11 cellular contexts compared by ENCODE assay signal in genomic region chr1:161487483-161487827, GRCh38. TPM values are rescaled to one million over a fixed set of nuclear protein-coding genes. Genes with fewer than 3 reads are reported as not detected.
DNase-seq lines count a peak whose midpoint lies in the region; ATAC-seq, FAIRE-seq and TF ChIP-seq lines count a peak whose summit lies in the region.
"Had no signal": no experiment of that assay in that cellular context is flagged by ENCODE, and none has a peak within 500 bp of the region (broad histone marks: within the 10 kb centered on the region; RNA-seq: fewer than 3 reads in every experiment).

No MANE protein-coding gene starts in this region.

- intact Hi-C loops in Panc1 (cut with micrococcal nuclease; ENCODE audit: unreplicated experiment) = loop anchor here (10.0 kb wide), 1 partner anchor 257 kb away; the partner anchor contains the start of gene DUSP12
- intact Hi-C loops in esophagus muscularis mucosa (cut with DNase I) = loop anchor here (10.0 kb wide), 1 partner anchor 257 kb away; the partner anchor contains the start of gene DUSP12
- intact Hi-C loops in pancreas (cut with DNase I) = loop anchor here in 1 of 3 donors (10.0 kb wide), 1 partner anchor 247 kb away; no protein-coding TSS in a partner anchor

- H3K4me1 Mint-ChIP-seq in activated naive CD8-positive, alpha-beta T cell treated with anti-CD3 and anti-CD28 coated beads, Interleukin-2, amount 50 U/mL, for 24 hours = peaks cover 11% of the 10 kb centered on the region
- H3K4me1 Mint-ChIP-seq: nephron had no signal

- no peak for FAIRE-seq in pancreas (lab: Jason Lieb, UNC)

- no peak for TF ChIP-seq EP300 in esophagus muscularis mucosa (IDR thresholded peaks at IDR 0.05)

- peak; percentile 31; the same call in 1 of the 2 replicates for ATAC-seq in Panc1
- peak in 3 of 4 donors; percentile 9 to 72 (median 39) for ATAC-seq in pancreas
- no peak for ATAC-seq in GM19467 (IDR thresholded peaks at IDR 0.05; ENCODE audit: unreplicated experiment)
- no peak for ATAC-seq in GM21515 (IDR thresholded peaks at IDR 0.05; ENCODE audit: unreplicated experiment)
- ATAC-seq in activated naive CD8-positive, alpha-beta T cell treated with anti-CD3 and anti-CD28 coated beads, Interleukin-2, amount 50 U/mL, for 24 hours = no peak

- no peak for TF ChIP-seq POLR2A in esophagus muscularis mucosa (IDR thresholded peaks at IDR 0.05; ENCODE audit: low read depth)

- no peaks in the 10 kb centered on the region; the same call in 1 of the 2 replicates for H3K4me1 ChIP-seq in Panc1 (ENCODE audit: control insufficient read depth, insufficient read depth, low read length)
- peaks cover 0 to 9% (median 3%) of the 10 kb centered on the region in 4 donors for H3K4me1 ChIP-seq in esophagus muscularis mucosa
- no peaks in the 10 kb centered on the region for H3K4me1 ChIP-seq in pancreas

- H3K9me3 ChIP-seq in Panc1 (ENCODE audit: control insufficient read depth, insufficient read depth, low read depth, low read length) = no peaks in the 10 kb centered on the region
- H3K9me3 ChIP-seq in esophagus muscularis mucosa = no peaks in the 10 kb centered on the region
- no peaks in the 10 kb centered on the region for H3K9me3 ChIP-seq in pancreas
- H3K9me3 ChIP-seq: tibial artery had no signal

- H3K4me3 Mint-ChIP-seq in activated naive CD8-positive, alpha-beta T cell treated with anti-CD3 and anti-CD28 coated beads, Interleukin-2, amount 50 U/mL, for 24 hours = no peak overlapping the region
- H3K4me3 Mint-ChIP-seq: T-cell had no signal

- no peak overlapping the region for H3K4me3 ChIP-seq in Panc1 (ENCODE audit: low read depth in 2 of 2, low read length in 2 of 2)
- peak overlapping the region in 3 of 4 donors; percentile 25 to 29 (median 28) for H3K4me3 ChIP-seq in esophagus muscularis mucosa
- H3K4me3 ChIP-seq in pancreas = no peak overlapping the region
- H3K4me3 ChIP-seq: tibial artery had no signal

- no peak for TF ChIP-seq CTCF in Panc1 (IDR thresholded peaks at IDR 0.05)
- TF ChIP-seq CTCF in esophagus muscularis mucosa (IDR thresholded peaks at IDR 0.05) = no peak
- no peak for TF ChIP-seq CTCF in pancreas (IDR thresholded peaks at IDR 0.05)

- CTCF ChIA-PET in Panc1 (lab: Charles Lee) = interaction anchor here (0.6 to 1.7 kb wide), 4 partner anchors 21 to 492 kb away, joined by 4 to 6 read pairs (median 4); no protein-coding TSS in a partner anchor

- H3K27me3 ChIP-seq in Panc1 (ENCODE audit: control insufficient read depth, insufficient read depth, low read length) (peaks cover 18% of the 10 kb centered on the region), esophagus muscularis mucosa (peaks cover 0 to 41% (median 0%) of the 10 kb centered on the region in 4 donors), pancreas (peaks cover 0 to 7% (median 0%) of the 10 kb centered on the region in 4 donors)

- H3K27me3 Mint-ChIP-seq in activated naive CD8-positive, alpha-beta T cell treated with anti-CD3 and anti-CD28 coated beads, Interleukin-2, amount 50 U/mL, for 24 hours = peaks cover 43% of the 10 kb centered on the region

- in situ Hi-C loops in Panc1 (cut with HindIII; ENCODE audit: low pct_unique_long_range_greater_than_20kb, low sequenced_read_pairs) = no loop called here

- POLR2A ChIA-PET in Panc1 (lab: Charles Lee) = no interaction called here

- H3K36me3 Mint-ChIP-seq in activated naive CD8-positive, alpha-beta T cell treated with anti-CD3 and anti-CD28 coated beads, Interleukin-2, amount 50 U/mL, for 24 hours (ENCODE audit: low read depth) = no peaks in the 10 kb centered on the region
- H3K36me3 Mint-ChIP-seq: T-cell had no signal

- DNase-seq in EL = peak; percentile 49
- no peak for DNase-seq in Panc1 (ENCODE audit: low read depth, low spot score)
- no peak for DNase-seq in esophagus muscularis mucosa (ENCODE audit: extremely low spot score)
- peak in 2 of 6 donors; percentile 22 to 30 for DNase-seq in pancreas
- no peak for DNase-seq in activated naive CD8-positive, alpha-beta T cell treated with anti-CD3 and anti-CD28 coated beads, Interleukin-2, amount 50 U/mL, for 24 hours
- DNase-seq in superior temporal gyrus (ENCODE audit: extremely low spot score) = no peak

- H3K36me3 ChIP-seq in Panc1 (ENCODE audit: control insufficient read depth, insufficient read depth, low read length) = no peaks in the 10 kb centered on the region
- H3K36me3 ChIP-seq in esophagus muscularis mucosa = no peaks in the 10 kb centered on the region
- H3K36me3 ChIP-seq in pancreas = no peaks in the 10 kb centered on the region
- H3K36me3 ChIP-seq: tibial artery had no signal

- no TSS peak for BruUV-seq in Panc1 (replicated peaks; lab: Mats Ljungman, UMichigan)

- 28% methylated on average over 2 of the region's 2 CpGs for WGBS in esophagus muscularis mucosa
- 28 to 36% methylated on average over 2 of the region's 2 CpGs for WGBS in pancreas, 2 donors

- H3K27ac ChIP-seq in Panc1 (ENCODE audit: low read length) (no peak overlapping the region), esophagus muscularis mucosa (replicated peaks in 1 of 4) (no peak overlapping the region), pancreas (no peak overlapping the region)
- H3K27ac ChIP-seq: tibial artery had no signal

- no peaks in the 10 kb centered on the region for H3K9me3 Mint-ChIP-seq in activated naive CD8-positive, alpha-beta T cell treated with anti-CD3 and anti-CD28 coated beads, Interleukin-2, amount 50 U/mL, for 24 hours
- H3K9me3 Mint-ChIP-seq: nephron, T-cell had no signal

- H3K27ac Mint-ChIP-seq in activated naive CD8-positive, alpha-beta T cell treated with anti-CD3 and anti-CD28 coated beads, Interleukin-2, amount 50 U/mL, for 24 hours = no peak overlapping the region
- H3K27ac Mint-ChIP-seq: nephron, T-cell had no signal

RNA-seq across cellular contexts. Expression of gene FCGR2A, which starts 17.8 kb away (rescaled TPM):
- total RNA-seq in Panc1 (2021; ENCODE audit: unreplicated experiment) (0.28 TPM), esophagus muscularis mucosa (10 to 100 TPM; 19.0 to 89.0 (median 31.2) TPM), pancreas (10 to 100 TPM in 3 of 6 donors, 1 to 10 TPM in 3; 2.0 to 32.7 (median 7.6) TPM)
- polyA plus RNA-seq in Panc1 (2012; ENCODE audit: insufficient read length) = not detected
- polyA plus RNA-seq in pancreas = 1 to 10 TPM; 2.1 to 3.1 TPM

RNA-seq across cellular contexts. Expression of gene HSPA6, which starts 36.9 kb away (rescaled TPM):
- total RNA-seq in Panc1 (2021; ENCODE audit: unreplicated experiment) = 0.44 TPM
- 0.42 TPM for polyA plus RNA-seq in Panc1 (2012; ENCODE audit: insufficient read length)
- total RNA-seq in esophagus muscularis mucosa = 1 to 10 TPM; 1.8 to 6.5 (median 3.3) TPM
- 1 to 10 TPM in 3 of 6 donors, under 1 TPM in 3; 0.19 to 2.2 (median 0.91) TPM for total RNA-seq in pancreas
- 1 to 10 TPM; 1.6 to 3.4 TPM for polyA plus RNA-seq in pancreas

Comparison
In these comparisons a context has a peak if more than half of its experiments do, and no peak if none do; other contexts are left out.
1. ATAC-seq: peak in Panc1 (single experiment) and pancreas (3 of 4); none in GM19467 (single experiment), GM21515 (single experiment) and activated naive CD8-positive, alpha-beta T cell treated with anti-CD3 and anti-CD28 coated beads, Interleukin-2, amount 50 U/mL, for 24 hours (single experiment).
2. H3K4me3 ChIP-seq: peak in esophagus muscularis mucosa (3 of 4); none in Panc1 (0 of 2) and pancreas (0 of 4).